In the genomic region with DNA sequence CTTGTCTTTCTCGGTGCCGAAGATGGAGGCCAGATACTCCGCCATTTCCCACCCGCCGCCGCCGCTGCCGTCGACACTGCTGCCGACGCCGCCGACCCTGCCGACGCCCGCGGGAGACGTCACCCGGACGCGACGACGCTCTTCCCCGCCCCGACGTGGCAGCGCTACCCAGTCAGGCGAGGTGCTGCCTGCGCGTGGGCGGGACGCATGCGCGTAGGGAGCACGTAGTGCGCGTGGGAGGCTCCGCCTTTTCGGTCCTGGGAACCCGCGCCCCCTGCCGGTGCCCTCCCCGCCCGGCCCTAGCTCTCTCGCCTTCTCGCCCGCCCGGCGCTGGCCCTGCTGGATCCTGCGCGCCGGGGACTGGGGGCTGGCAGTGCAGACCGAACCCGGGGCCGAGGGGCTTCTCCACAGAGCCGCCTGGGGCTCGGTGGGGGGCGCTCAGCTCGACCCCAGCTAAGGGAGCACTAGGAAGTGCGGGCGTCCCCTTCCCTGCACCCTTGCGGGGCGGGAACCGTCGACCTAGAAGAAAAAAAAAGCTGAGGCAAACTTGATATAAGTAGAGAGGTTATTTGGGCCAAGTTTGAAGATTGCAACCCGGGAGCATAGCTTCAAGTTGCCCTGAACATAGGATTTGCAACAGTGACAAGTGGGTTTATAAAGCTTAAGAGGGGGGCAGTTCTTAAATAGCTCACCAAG, we compare ENCODE assay signal across 7 cellular contexts.
A peak's percentile ranks its signal among the peaks of the same experiment; 100 is the strongest.
DNase-seq lines count a peak whose midpoint lies in the region; ATAC-seq, FAIRE-seq and TF ChIP-seq lines count a peak whose summit lies in the region.
"Not testable (repeated sequence)": the region's sequence is repeated elsewhere in the genome, so short reads cannot be mapped to it uniquely, and the experiment has no call there.

No MANE protein-coding gene starts in this region.

- not testable (repeated sequence) for FAIRE-seq in kidney (lab: Jason Lieb, UNC)

- not testable (repeated sequence) for TF ChIP-seq POLR2A in HCT116 (IDR thresholded peaks at IDR 0.05; ENCODE audit: borderline replicate concordance, extremely low read depth, insufficient read depth, insufficient read length); sigmoid colon (IDR thresholded peaks at IDR 0.05)

- not testable (repeated sequence) for H3K27me3 ChIP-seq in HCT116 (ENCODE audit: insufficient read depth, low read length); sigmoid colon

- H4K20me1 ChIP-seq in HCT116 (ENCODE audit: insufficient read depth), result not testable (repeated sequence)

- DNase-seq in HCT116 (ENCODE audit: low read depth, low spot score), result not testable (repeated sequence)
- DNase-seq in activated naive CD4-positive, alpha-beta T cell treated with anti-CD3 and anti-CD28 coated beads, Interleukin-2, amount 50 U/mL, for 16 hours, result peak; percentile 71
- DNase-seq in kidney (peak; percentile 83), sigmoid colon (peak; percentile 75)

- not testable (repeated sequence) for H3K79me2 ChIP-seq in HCT116 (ENCODE audit: insufficient read depth, low read length)

- H3K4me3 ChIP-seq in HCT116 (replicated peaks in 1 of 2; ENCODE audit: low read depth in 1 of 2, low read length in 2 of 2); kidney (ENCODE audit: low read length in 2 of 2): not testable (repeated sequence)
- H3K4me3 ChIP-seq in sigmoid colon, result peak overlapping the region in 1 of 4 donors; percentile 62

- H2AFZ ChIP-seq in HCT116 (ENCODE audit: low read depth, low read length, poor library complexity, severe bottlenecking), result not testable (repeated sequence)

- not testable (repeated sequence) for BruUV-seq in HCT116 (replicated peaks; lab: Mats Ljungman, UMichigan)

- H3K4me2 ChIP-seq in HCT116 (ENCODE audit: low read length), result not testable (repeated sequence)

- POLR2A ChIA-PET in HCT116 (lab: Charles Lee), result not testable (repeated sequence)

- not testable (repeated sequence) for H3K27ac ChIP-seq in HCT116 (ENCODE audit: low read depth, low read length); kidney (ENCODE audit: low read depth in 2 of 2, low read length in 2 of 2)
- H3K27ac ChIP-seq in sigmoid colon, result peak overlapping the region in 1 of 4 donors; percentile 88

- not testable (repeated sequence) for H3K4me1 ChIP-seq in HCT116 (ENCODE audit: control insufficient read depth in 1 of 2, insufficient read depth in 2 of 2, low read length in 2 of 2); kidney (ENCODE audit: control insufficient read depth in 1 of 2, insufficient read depth in 1 of 2, low read depth in 1 of 2, low read length in 2 of 2); sigmoid colon

- not testable (repeated sequence) for H3K9me2 ChIP-seq in HCT116 (ENCODE audit: insufficient read depth)

- not testable (repeated sequence) for H3K9ac ChIP-seq in HCT116 (ENCODE audit: low read length); kidney (ENCODE audit: low read length in 2 of 2)

- TF ChIP-seq CTCF in HCT116 (IDR thresholded peaks at IDR 0.05 in 2 of 3, conservative IDR thresholded peaks at IDR 0.05 in 1 of 3; ENCODE audit: borderline replicate concordance in 1 of 3, insufficient read depth in 1 of 3, low read depth in 2 of 3, low read length in 2 of 3); kidney (IDR thresholded peaks at IDR 0.05; ENCODE audit: borderline replicate concordance, extremely low read depth, insufficient read depth); sigmoid colon (IDR thresholded peaks at IDR 0.05): not testable (repeated sequence)

- RAD21 ChIA-PET in HCT116 (lab: Charles Lee; ENCODE audit: low non-redundant PET in 1 of 2, low total read pairs in 2 of 2, uncharacterized antibody in 2 of 2, unreplicated experiment in 2 of 2), result not testable (repeated sequence)

- WGBS in sigmoid colon, 2 donors, result 1% methylated on average over 26 to 27 of the region's 66 CpGs

- H3K36me3 ChIP-seq in HCT116 (ENCODE audit: control insufficient read depth in 1 of 2, insufficient read depth in 2 of 2, low read length in 2 of 2); kidney (ENCODE audit: control insufficient read depth in 1 of 2, insufficient read depth in 2 of 2, low read length in 2 of 2); sigmoid colon: not testable (repeated sequence)

- H3K9me3 ChIP-seq in HCT116 (ENCODE audit: control insufficient read depth in 1 of 2, insufficient read depth in 1 of 2, low read depth in 1 of 2, low read length in 2 of 2); kidney (ENCODE audit: control insufficient read depth in 1 of 2, low read length in 2 of 2); sigmoid colon: not testable (repeated sequence)

- CTCF ChIA-PET in HCT116 (lab: Charles Lee), result not testable (repeated sequence)

- not testable (repeated sequence) for TF ChIP-seq EP300 in sigmoid colon (IDR thresholded peaks at IDR 0.05)

- not testable (repeated sequence) for TF ChIP-seq RAD21 in HCT116 (IDR thresholded peaks at IDR 0.05; ENCODE audit: low read depth)

- intact Hi-C loops in HCT116 (cut with micrococcal nuclease); kidney (cut with DNase I); sigmoid colon (cut with DNase I): not testable (repeated sequence)

- ATAC-seq in GM19025 (IDR thresholded peaks at IDR 0.05; ENCODE audit: low read depth, unreplicated experiment), result peak; percentile 73
- peak; percentile 95 for ATAC-seq in HCT116
- ATAC-seq in HG03196 (IDR thresholded peaks at IDR 0.05; ENCODE audit: unreplicated experiment), result peak; percentile 54
- peak; percentile 85 to 88 for ATAC-seq in activated CD4-positive, CD25-positive, alpha-beta regulatory T cell treated with anti-CD3 and anti-CD28 coated beads, Interleukin-2, amount 50 U/mL, for 24 hours
